In the genomic region with DNA sequence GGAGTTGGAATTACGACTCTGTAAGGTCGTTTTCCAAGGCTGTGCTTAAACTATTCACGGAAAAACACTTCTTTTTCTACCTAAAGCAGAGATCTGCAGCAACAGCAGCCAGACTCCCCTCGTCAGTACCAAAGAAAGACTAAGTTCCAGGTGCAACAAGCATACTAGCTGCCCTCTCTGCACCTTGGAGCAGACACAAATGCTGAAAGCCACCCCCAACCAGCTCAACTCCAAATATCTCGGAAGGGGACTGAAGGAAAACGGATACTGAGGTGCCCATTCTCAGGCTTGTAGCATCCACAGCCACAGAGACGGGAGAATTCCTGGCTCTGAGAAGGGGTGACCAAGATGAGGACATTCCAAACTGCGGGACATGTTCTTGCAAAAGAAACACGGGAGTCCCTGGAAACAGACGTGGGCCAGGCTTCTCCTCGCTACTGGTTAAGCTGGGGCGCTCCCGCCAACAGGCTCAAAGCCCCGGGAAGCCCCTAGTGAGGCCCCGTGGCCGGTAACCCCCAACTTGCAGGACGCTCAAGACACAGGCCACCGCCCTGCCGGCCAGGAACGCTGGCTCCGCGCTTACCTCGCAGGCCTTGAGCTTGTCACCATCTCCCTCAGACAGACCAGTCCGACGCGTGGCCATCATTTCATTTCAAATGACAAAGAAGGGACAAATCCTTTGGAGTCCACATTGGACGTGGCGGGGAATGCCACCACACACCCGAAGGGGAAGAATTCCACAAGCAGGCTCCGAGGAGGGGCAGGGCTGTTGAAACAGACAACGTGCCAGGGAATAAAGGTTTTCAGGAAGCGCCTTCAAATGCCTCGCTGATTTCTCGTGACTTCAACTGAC, we compare ENCODE assay signal across 8 cellular contexts. TPM values are rescaled to one million over a fixed set of nuclear protein-coding genes. Genes with fewer than 3 reads are reported as not detected.
A peak's percentile ranks its signal among the peaks of the same experiment; 100 is the strongest.
DNase-seq lines count a peak whose midpoint lies in the region; ATAC-seq, FAIRE-seq and TF ChIP-seq lines count a peak whose summit lies in the region.

No MANE protein-coding gene starts in this region.

- POLR2A ChIA-PET in Caco-2 (lab: Charles Lee): interaction anchor here (0.9 kb wide), 1 partner anchor 231 kb away, joined by 3 read pairs; no protein-coding TSS in a partner anchor

- H3K4me1 ChIP-seq in Caco-2: peaks cover 37% of the 10 kb centered on the region
- peaks cover 34% of the 10 kb centered on the region for H3K4me1 ChIP-seq in mucosa of descending colon (ENCODE audit: low read depth)

- no peak overlapping the region for H3K4me3 Mint-ChIP-seq in Caco-2 (ENCODE audit: unreplicated experiment)
- H3K4me3 Mint-ChIP-seq in effector memory CD8-positive, alpha-beta T cell: peak overlapping the region; percentile 88 to 92

- H3K36me3 Mint-ChIP-seq in Caco-2 (ENCODE audit: insufficient read depth, unreplicated experiment): peaks cover 32% of the 10 kb centered on the region
- H3K36me3 Mint-ChIP-seq in effector memory CD8-positive, alpha-beta T cell (ENCODE audit: insufficient read depth): peaks cover 10% of the 10 kb centered on the region

- peak in 1 of 2 experiments; percentile 14 for TF ChIP-seq CTCF in Caco-2 (IDR thresholded peaks at IDR 0.05; ENCODE audit: insufficient read depth in 1 of 2, low read depth in 1 of 2, low read length in 1 of 2, severe bottlenecking in 1 of 2, unreplicated experiment in 1 of 2)
- TF ChIP-seq CTCF in NB4 (IDR thresholded peaks at IDR 0.05; ENCODE audit: low read depth, low read length): no peak
- no peak for TF ChIP-seq CTCF in mucosa of descending colon (IDR thresholded peaks at IDR 0.05)

- H3K4me3 ChIP-seq in Caco-2 (ENCODE audit: low read depth, low read length): peak overlapping the region; percentile 64
- H3K4me3 ChIP-seq in NB4 (ENCODE audit: low read depth, low read length): peak overlapping the region; percentile 16
- peak overlapping the region; percentile 12 for H3K4me3 ChIP-seq in mucosa of descending colon

- peak overlapping the region; percentile 88 for H3K27ac Mint-ChIP-seq in Caco-2 (ENCODE audit: unreplicated experiment)
- peak overlapping the region in 1 of 2 donors; percentile 91 for H3K27ac Mint-ChIP-seq in effector memory CD8-positive, alpha-beta T cell

- TF ChIP-seq POLR2A in NB4 (IDR thresholded peaks at IDR 0.05; ENCODE audit: extremely low read depth, insufficient read length): no peak
- no peak for TF ChIP-seq POLR2A in GM12891 (IDR thresholded peaks at IDR 0.05; ENCODE audit: low read depth, low read length)

- FAIRE-seq in urothelium cell line (lab: Jason Lieb, UNC) (no peak), GM12891 (lab: Jason Lieb, UNC) (no peak)

- no peaks in the 10 kb centered on the region for H3K9me3 Mint-ChIP-seq in Caco-2 (ENCODE audit: unreplicated experiment)
- H3K9me3 Mint-ChIP-seq in effector memory CD8-positive, alpha-beta T cell: no peaks in the 10 kb centered on the region

- peaks cover 23% of the 10 kb centered on the region for H3K4me1 Mint-ChIP-seq in Caco-2 (ENCODE audit: low read depth, unreplicated experiment)
- H3K4me1 Mint-ChIP-seq in effector memory CD8-positive, alpha-beta T cell (ENCODE audit: low read depth in 2 of 2): peaks cover 5 to 14% of the 10 kb centered on the region in 2 donors

- H3K27me3 Mint-ChIP-seq in Caco-2 (ENCODE audit: insufficient read depth, unreplicated experiment): no peaks in the 10 kb centered on the region
- H3K27me3 Mint-ChIP-seq in effector memory CD8-positive, alpha-beta T cell: no peaks in the 10 kb centered on the region

- H3K36me3 ChIP-seq in Caco-2 (ENCODE audit: control insufficient read depth, insufficient read depth, low read length): no peaks in the 10 kb centered on the region
- H3K36me3 ChIP-seq in mucosa of descending colon (ENCODE audit: low read depth): no peaks in the 10 kb centered on the region

- ATAC-seq in effector memory CD8-positive, alpha-beta T cell (replicated peaks): no peak
- ATAC-seq in mucosa of descending colon: no peak
- ATAC-seq in left lobe of liver: no peak

- BruUV-seq in Caco-2 (replicated peaks; lab: Mats Ljungman, UMichigan): no TSS peak

- peak; percentile 54 to 60 for DNase-seq in Caco-2
- DNase-seq in NB4 (ENCODE audit: low read depth): no peak
- no peak for DNase-seq in effector memory CD8-positive, alpha-beta T cell
- DNase-seq in mucosa of descending colon: peak; percentile 60 to 72 (median 66)
- peak; percentile 12 for DNase-seq in urothelium cell line (ENCODE audit: low spot score)
- DNase-seq in left lobe of liver (ENCODE audit: low spot score): no peak
- no peak for DNase-seq in GM12891 (ENCODE audit: insufficient read length, low spot score)
- DNase-seq in NCI-H1048 (lab: John Stamatoyannopoulos, UW): no peak

- CTCF ChIA-PET in Caco-2 (lab: Charles Lee): interaction anchor here (0.7 to 1.0 kb wide), 4 partner anchors 8 to 248 kb away, joined by 3 to 4 read pairs (median 3); no protein-coding TSS in a partner anchor

- intact Hi-C loops in Caco-2 (cut with micrococcal nuclease; ENCODE audit: unreplicated experiment) (loop anchor here (5.0 kb wide), 2 partner anchors 341 to 514 kb away; a partner anchor contains a TSS), mucosa of descending colon (cut with DNase I, micrococcal nuclease) (loop anchor here in 1 of 2 donors (5.0 kb wide), 1 partner anchor 231 kb away; a partner anchor contains a TSS)

- H3K9me3 ChIP-seq in Caco-2 (no peaks in the 10 kb centered on the region), mucosa of descending colon (no peaks in the 10 kb centered on the region)

- no peaks in the 10 kb centered on the region for H3K27me3 ChIP-seq in Caco-2 (replicated peaks; ENCODE audit: control insufficient read depth, insufficient read depth, low read length)

TF ChIP-seq in GM12891, 5 proteins besides CTCF, POLR2A, EP300 and RAD21:
- TF ChIP-seq POU2F2 (IDR thresholded peaks at IDR 0.05; ENCODE audit: low read depth, low read length): no peak
- TF ChIP-seq SPI1 (IDR thresholded peaks at IDR 0.05; ENCODE audit: low read depth, low read length): no peak
- no peak for TF ChIP-seq PAX5 (IDR thresholded peaks at IDR 0.05; ENCODE audit: insufficient read depth, low read length, severe bottlenecking)
- TF ChIP-seq POLR2AphosphoS5 (IDR thresholded peaks at IDR 0.05; ENCODE audit: low read depth, low read length): no peak
- TF ChIP-seq TAF1 (IDR thresholded peaks at IDR 0.05; ENCODE audit: low read depth, low read length): no peak

RNA-seq across cellular contexts. Expression of a gene that starts 2.2 kb away (rescaled TPM):
- total RNA-seq in Caco-2 (2022) (99.1 and 103 TPM in 2 replicates), mucosa of descending colon (100 to 1,000 TPM in 2 of 3 donors, 10 to 100 TPM in 1; 91.3 to 127 (median 109) TPM), left lobe of liver (26.7 TPM)
- 7.2 TPM for polyA plus RNA-seq in GM12891 (2012; ENCODE audit: low read depth, missing spikeins)

Comparison
In these comparisons a context has a peak if more than half of its experiments do, and no peak if none do; other contexts are left out.
1. DNase-seq: peak in Caco-2 (2 of 2), mucosa of descending colon (3 of 3) and urothelium cell line (single experiment); none in NB4 (single experiment), effector memory CD8-positive, alpha-beta T cell (0 of 3), left lobe of liver (single experiment), GM12891 (single experiment) and NCI-H1048 (single experiment).
2. H3K4me3 ChIP-seq: peak in every context shown above with its lines; median percentile 64 in Caco-2; 16 in NB4; 12 in mucosa of descending colon.